Comparison of ENCODE assay signal across 1 cellular context in genomic region chr1:3320246-3321152, GRCh38.
A peak's percentile ranks its signal among the peaks of the same experiment; 100 is the strongest.
TF ChIP-seq lines count a peak whose summit lies in the region.

No MANE protein-coding gene starts in this region.

TF ChIP-seq in HepG2, 621 proteins besides CTCF, POLR2A, EP300 and RAD21 (continued from another document and continues in another):
- no peak for TF ChIP-seq SNAI1 (CRISPR knock-in tag; IDR thresholded peaks at IDR 0.05; ENCODE audit: borderline replicate concordance)
- peak; percentile 98 for TF ChIP-seq REPIN1 (CRISPR knock-in tag; IDR thresholded peaks at IDR 0.05; ENCODE audit: borderline replicate concordance, low read depth)
- TF ChIP-seq ZFP82 (CRISPR knock-in tag; IDR thresholded peaks at IDR 0.05; ENCODE audit: borderline replicate concordance) = peak; percentile 38; the same call in 1 of the 2 replicates
- peak; percentile 81; the same call in 1 of the 2 replicates for TF ChIP-seq KAT2B (IDR thresholded peaks at IDR 0.05; ENCODE audit: borderline replicate concordance, low read depth, low read length)
- TF ChIP-seq ZNF607 (CRISPR knock-in tag; IDR thresholded peaks at IDR 0.05; ENCODE audit: borderline replicate concordance) = peak; percentile 74; the same call in 1 of the 2 replicates
- TF ChIP-seq POLR2G (IDR thresholded peaks at IDR 0.05; ENCODE audit: low read depth, low read length) = peak; percentile 90
- peak; percentile 98 for TF ChIP-seq ZBTB38 (CRISPR knock-in tag; IDR thresholded peaks at IDR 0.05)
- TF ChIP-seq SNAPC5 (CRISPR knock-in tag; IDR thresholded peaks at IDR 0.05; ENCODE audit: borderline replicate concordance) = no peak; the same call in 1 of the 2 replicates
- TF ChIP-seq ZFP37 (CRISPR knock-in tag; IDR thresholded peaks at IDR 0.05; ENCODE audit: borderline replicate concordance) = peak; percentile 79
- TF ChIP-seq, protein P1, sequence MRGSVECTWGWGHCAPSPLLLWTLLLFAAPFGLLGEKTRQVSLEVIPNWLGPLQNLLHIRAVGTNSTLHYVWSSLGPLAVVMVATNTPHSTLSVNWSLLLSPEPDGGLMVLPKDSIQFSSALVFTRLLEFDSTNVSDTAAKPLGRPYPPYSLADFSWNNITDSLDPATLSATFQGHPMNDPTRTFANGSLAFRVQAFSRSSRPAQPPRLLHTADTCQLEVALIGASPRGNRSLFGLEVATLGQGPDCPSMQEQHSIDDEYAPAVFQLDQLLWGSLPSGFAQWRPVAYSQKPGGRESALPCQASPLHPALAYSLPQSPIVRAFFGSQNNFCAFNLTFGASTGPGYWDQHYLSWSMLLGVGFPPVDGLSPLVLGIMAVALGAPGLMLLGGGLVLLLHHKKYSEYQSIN (CRISPR knock-in tag; IDR thresholded peaks at IDR 0.05; ENCODE audit: borderline replicate concordance) = no peak
- no peak for TF ChIP-seq PCBP2 (optimal IDR thresholded peaks at IDR 0.05; ENCODE audit: low read depth, low read length, poor library complexity, severe bottlenecking)
- TF ChIP-seq ZBTB46 (CRISPR knock-in tag; IDR thresholded peaks at IDR 0.05; ENCODE audit: borderline replicate concordance) = no peak
- TF ChIP-seq ZSCAN25 (CRISPR knock-in tag; IDR thresholded peaks at IDR 0.05) = peak; percentile 93
- TF ChIP-seq ZBTB42 (CRISPR knock-in tag; IDR thresholded peaks at IDR 0.05) = peak; percentile 71; the same call in 1 of the 2 replicates
- TF ChIP-seq TP53 (CRISPR knock-in tag; conservative IDR thresholded peaks at IDR 0.05) = no peak
- no peak for TF ChIP-seq PREB (CRISPR knock-in tag; IDR thresholded peaks at IDR 0.05)
- TF ChIP-seq ELK4 (CRISPR knock-in tag; IDR thresholded peaks at IDR 0.05; ENCODE audit: borderline replicate concordance) = 0 out of 2 replicates have a peak, but pooled peaks have one; percentile 31
- TF ChIP-seq DMAP1 (CRISPR knock-in tag; IDR thresholded peaks at IDR 0.05) = peak; percentile 89
- no peak for TF ChIP-seq ZNF367 (CRISPR knock-in tag; IDR thresholded peaks at IDR 0.05; ENCODE audit: borderline replicate concordance)
- peak; percentile 81 for TF ChIP-seq RBFOX2 (IDR thresholded peaks at IDR 0.05; ENCODE audit: low read depth, low read length)
- TF ChIP-seq, protein P2, sequence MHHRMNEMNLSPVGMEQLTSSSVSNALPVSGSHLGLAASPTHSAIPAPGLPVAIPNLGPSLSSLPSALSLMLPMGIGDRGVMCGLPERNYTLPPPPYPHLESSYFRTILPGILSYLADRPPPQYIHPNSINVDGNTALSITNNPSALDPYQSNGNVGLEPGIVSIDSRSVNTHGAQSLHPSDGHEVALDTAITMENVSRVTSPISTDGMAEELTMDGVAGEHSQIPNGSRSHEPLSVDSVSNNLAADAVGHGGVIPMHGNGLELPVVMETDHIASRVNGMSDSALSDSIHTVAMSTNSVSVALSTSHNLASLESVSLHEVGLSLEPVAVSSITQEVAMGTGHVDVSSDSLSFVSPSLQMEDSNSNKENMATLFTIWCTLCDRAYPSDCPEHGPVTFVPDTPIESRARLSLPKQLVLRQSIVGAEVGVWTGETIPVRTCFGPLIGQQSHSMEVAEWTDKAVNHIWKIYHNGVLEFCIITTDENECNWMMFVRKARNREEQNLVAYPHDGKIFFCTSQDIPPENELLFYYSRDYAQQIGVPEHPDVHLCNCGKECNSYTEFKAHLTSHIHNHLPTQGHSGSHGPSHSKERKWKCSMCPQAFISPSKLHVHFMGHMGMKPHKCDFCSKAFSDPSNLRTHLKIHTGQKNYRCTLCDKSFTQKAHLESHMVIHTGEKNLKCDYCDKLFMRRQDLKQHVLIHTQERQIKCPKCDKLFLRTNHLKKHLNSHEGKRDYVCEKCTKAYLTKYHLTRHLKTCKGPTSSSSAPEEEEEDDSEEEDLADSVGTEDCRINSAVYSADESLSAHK (CRISPR knock-in tag; IDR thresholded peaks at IDR 0.05; ENCODE audit: borderline replicate concordance) = no peak
- TF ChIP-seq ZNF12 (CRISPR knock-in tag; IDR thresholded peaks at IDR 0.05) = peak; percentile 56; the same call in 1 of the 2 replicates
- TF ChIP-seq ZNF275 (CRISPR knock-in tag; IDR thresholded peaks at IDR 0.05; ENCODE audit: borderline replicate concordance) = no peak
- no peak for TF ChIP-seq CBX2 (IDR thresholded peaks at IDR 0.05; ENCODE audit: low read depth, low read length)
- TF ChIP-seq CBX2 (CRISPR knock-in tag; IDR thresholded peaks at IDR 0.05; ENCODE audit: low read depth) = peak; percentile 90; the same call in 1 of the 2 replicates
- TF ChIP-seq ZKSCAN1 (IDR thresholded peaks at IDR 0.05; ENCODE audit: low read length) = 0 out of 2 replicates have a peak, but pooled peaks have one; percentile 12
- peak in 1 of 2 experiments; percentile 94; a peak in 2 of 4 replicates for TF ChIP-seq KLF16 (CRISPR knock-in tag; IDR thresholded peaks at IDR 0.05)
- TF ChIP-seq ZFP91 (CRISPR knock-in tag; IDR thresholded peaks at IDR 0.05; ENCODE audit: borderline replicate concordance) = peak; percentile 95
- peak; percentile 93 for TF ChIP-seq ZNF792 (CRISPR knock-in tag; IDR thresholded peaks at IDR 0.05)
- TF ChIP-seq KMT2B (CRISPR knock-in tag; IDR thresholded peaks at IDR 0.05) = 0 out of 2 replicates have a peak, but pooled peaks have one; percentile 39
- TF ChIP-seq YY1 (IDR thresholded peaks at IDR 0.05; ENCODE audit: insufficient read depth, insufficient replicate concordance, low read depth, low read length) = peak; percentile 52
- TF ChIP-seq ATF7 (IDR thresholded peaks at IDR 0.05) = no peak
- peak; percentile 95 for TF ChIP-seq ATF7 (CRISPR knock-in tag; IDR thresholded peaks at IDR 0.05)
- TF ChIP-seq ZFY (CRISPR knock-in tag; IDR thresholded peaks at IDR 0.05) = peak; percentile 60; the same call in 1 of the 2 replicates
- peak; percentile 59; the same call in 1 of the 2 replicates for TF ChIP-seq GMEB1 (CRISPR knock-in tag; IDR thresholded peaks at IDR 0.05; ENCODE audit: borderline replicate concordance)
- peak; percentile 99 for TF ChIP-seq RXRB (CRISPR knock-in tag; IDR thresholded peaks at IDR 0.05; ENCODE audit: borderline replicate concordance)
- 0 out of 2 replicates have a peak, but pooled peaks have one; percentile 47 for TF ChIP-seq ATAD3A (CRISPR knock-in tag; IDR thresholded peaks at IDR 0.05)
- peak; percentile 97 for TF ChIP-seq FOXO1 (CRISPR knock-in tag; IDR thresholded peaks at IDR 0.05)
- TF ChIP-seq, protein P3, sequence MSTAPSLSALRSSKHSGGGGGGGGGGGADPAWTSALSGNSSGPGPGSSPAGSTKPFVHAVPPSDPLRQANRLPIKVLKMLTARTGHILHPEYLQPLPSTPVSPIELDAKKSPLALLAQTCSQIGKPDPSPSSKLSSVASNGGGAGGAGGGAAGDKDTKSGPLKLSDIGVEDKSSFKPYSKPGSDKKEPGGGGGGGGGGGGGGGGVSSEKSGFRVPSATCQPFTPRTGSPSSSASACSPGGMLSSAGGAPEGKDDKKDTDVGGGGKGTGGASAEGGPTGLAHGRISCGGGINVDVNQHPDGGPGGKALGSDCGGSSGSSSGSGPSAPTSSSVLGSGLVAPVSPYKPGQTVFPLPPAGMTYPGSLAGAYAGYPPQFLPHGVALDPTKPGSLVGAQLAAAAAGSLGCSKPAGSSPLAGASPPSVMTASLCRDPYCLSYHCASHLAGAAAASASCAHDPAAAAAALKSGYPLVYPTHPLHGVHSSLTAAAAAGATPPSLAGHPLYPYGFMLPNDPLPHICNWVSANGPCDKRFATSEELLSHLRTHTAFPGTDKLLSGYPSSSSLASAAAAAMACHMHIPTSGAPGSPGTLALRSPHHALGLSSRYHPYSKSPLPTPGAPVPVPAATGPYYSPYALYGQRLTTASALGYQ (CRISPR knock-in tag; IDR thresholded peaks at IDR 0.05) = peak; percentile 97
- TF ChIP-seq ZNF652 (CRISPR knock-in tag; IDR thresholded peaks at IDR 0.05; ENCODE audit: borderline replicate concordance, low read depth) = 0 out of 2 replicates have a peak, but pooled peaks have one; percentile 42
- peak; percentile 99 for TF ChIP-seq JUND (CRISPR knock-in tag; IDR thresholded peaks at IDR 0.05)
- TF ChIP-seq, protein P4, sequence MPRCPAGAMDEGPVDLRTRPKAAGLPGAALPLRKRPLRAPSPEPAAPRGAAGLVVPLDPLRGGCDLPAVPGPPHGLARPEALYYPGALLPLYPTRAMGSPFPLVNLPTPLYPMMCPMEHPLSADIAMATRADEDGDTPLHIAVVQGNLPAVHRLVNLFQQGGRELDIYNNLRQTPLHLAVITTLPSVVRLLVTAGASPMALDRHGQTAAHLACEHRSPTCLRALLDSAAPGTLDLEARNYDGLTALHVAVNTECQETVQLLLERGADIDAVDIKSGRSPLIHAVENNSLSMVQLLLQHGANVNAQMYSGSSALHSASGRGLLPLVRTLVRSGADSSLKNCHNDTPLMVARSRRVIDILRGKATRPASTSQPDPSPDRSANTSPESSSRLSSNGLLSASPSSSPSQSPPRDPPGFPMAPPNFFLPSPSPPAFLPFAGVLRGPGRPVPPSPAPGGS (CRISPR knock-in tag; IDR thresholded peaks at IDR 0.05) = peak; percentile 12
- TF ChIP-seq FOXP4 (CRISPR knock-in tag; IDR thresholded peaks at IDR 0.05) = peak; percentile 96
- no peak; the same call in 1 of the 2 replicates for TF ChIP-seq ZNF749 (CRISPR knock-in tag; IDR thresholded peaks at IDR 0.05; ENCODE audit: borderline replicate concordance)
- peak; percentile 48; the same call in 1 of the 2 replicates for TF ChIP-seq NFYB (CRISPR knock-in tag; IDR thresholded peaks at IDR 0.05)
